Comparison of ENCODE assay signal across 3 cellular contexts in the genomic region with DNA sequence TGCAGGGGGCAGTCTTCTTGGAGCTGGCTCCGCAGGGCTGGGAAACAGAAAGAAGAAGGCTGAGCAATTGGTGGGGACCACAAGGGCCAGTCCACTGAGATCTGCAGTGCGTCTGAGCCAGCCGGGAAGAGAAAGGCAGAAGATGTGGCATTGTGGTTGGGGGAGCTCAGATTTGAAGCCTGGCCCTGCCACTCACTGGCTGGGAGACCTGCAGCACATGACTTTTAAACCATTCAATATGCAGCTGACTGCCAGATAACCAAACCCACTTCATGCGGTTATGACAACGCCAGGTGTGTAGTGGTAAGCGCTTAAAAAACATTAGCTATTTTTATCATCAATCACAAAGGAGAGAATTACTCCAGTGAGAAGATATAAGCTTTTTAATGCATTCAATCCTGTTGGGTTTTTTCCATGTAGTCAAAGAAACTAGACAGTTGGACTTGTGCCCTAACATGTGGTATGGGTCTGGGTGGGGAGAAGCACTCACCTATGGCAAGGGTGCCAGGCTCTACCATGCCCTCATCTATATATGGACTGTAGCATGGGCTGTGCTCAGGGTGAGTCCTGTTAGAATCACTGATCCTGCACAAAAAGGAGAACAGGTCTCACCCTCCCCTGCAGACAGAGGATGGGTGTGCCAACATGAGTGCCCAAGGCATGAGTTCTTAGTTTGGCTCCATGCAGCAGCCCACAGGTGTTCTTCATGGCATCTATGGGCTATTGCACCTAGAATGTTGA. TPM values are rescaled to one million over a fixed set of nuclear protein-coding genes. Genes with fewer than 3 reads are reported as not detected.
"Had no signal": no experiment of that assay in that cellular context is flagged by ENCODE, and none has a peak within 500 bp of the region (broad histone marks: within the 10 kb centered on the region; RNA-seq: fewer than 3 reads in every experiment).

No MANE protein-coding gene starts in this region.

RNA-seq across cellular contexts. Expression of a gene that starts 14.1 kb away (rescaled TPM):
- total RNA-seq: activated CD8-positive, alpha-beta T cell treated with anti-CD3 and anti-CD28 coated beads, Interleukin-2, amount 10 ng/mL, durations not matched to agents 7 days and 5 days; ascending aorta; chondrocyte had no signal
